In genomic region chr10:111077715-111078504, GRCh38 we compare ENCODE assay signal across 9 cellular contexts. TPM values are rescaled to one million over a fixed set of nuclear protein-coding genes. Genes with fewer than 3 reads are reported as not detected.
DNase-seq lines count a peak whose midpoint lies in the region; ATAC-seq lines count a peak whose summit lies in the region.
"Had no signal": no experiment of that assay in that cellular context is flagged by ENCODE, and none has a peak within 500 bp of the region (broad histone marks: within the 10 kb centered on the region; RNA-seq: fewer than 3 reads in every experiment).

No MANE protein-coding gene starts in this region.

- H3K4me3 ChIP-seq in right cardiac atrium (ENCODE audit: low read length) (peak overlapping the region; percentile 56), skeletal muscle tissue (ENCODE audit: low read length in 3 of 3) (peak overlapping the region; percentile 59 to 71 (median 69))

- intact Hi-C loops in activated CD4-positive, alpha-beta T cell treated with anti-CD3 and anti-CD28 coated beads for 36 hours (cut with DNase I, micrococcal nuclease) = loop anchor here (2.0 to 10.0 kb wide), 6 partner anchors 129 to 1059 kb away; no protein-coding TSS in a partner anchor
- intact Hi-C loops in right cardiac atrium (cut with DNase I) = no loop called here

- peak overlapping the region in 1 of 3 donors; percentile 50 for H3K9ac ChIP-seq in skeletal muscle tissue (ENCODE audit: low read depth in 1 of 3, low read length in 3 of 3)

- peaks cover 61% of the 10 kb centered on the region for H3K27me3 Mint-ChIP-seq in activated CD4-positive, alpha-beta T cell treated with anti-CD3 and anti-CD28 coated beads for 36 hours

- H3K27ac ChIP-seq in right cardiac atrium (ENCODE audit: low read length) = no peak overlapping the region
- H3K27ac ChIP-seq in skeletal muscle tissue (ENCODE audit: low read depth, low read length) = no peak overlapping the region

- CTCF ChIA-PET in activated CD4-positive, alpha-beta T cell treated with anti-CD3 and anti-CD28 coated beads for 36 hours (lab: Charles Lee) = interaction anchor here (0.6 to 1.8 kb wide), 4 partner anchors 129 to 1060 kb away, joined by 4 to 8 read pairs (median 6); no protein-coding TSS in a partner anchor

- H3K9me3 ChIP-seq in right cardiac atrium (ENCODE audit: control insufficient read depth, low read length) (no peaks in the 10 kb centered on the region), skeletal muscle tissue (ENCODE audit: control insufficient read depth in 3 of 3, low read length in 3 of 3) (no peaks in the 10 kb centered on the region)

- H3K9me3 Mint-ChIP-seq in activated CD4-positive, alpha-beta T cell treated with anti-CD3 and anti-CD28 coated beads for 36 hours (ENCODE audit: low read depth) = no peaks in the 10 kb centered on the region

- H3K36me3 Mint-ChIP-seq in activated CD4-positive, alpha-beta T cell treated with anti-CD3 and anti-CD28 coated beads for 36 hours (ENCODE audit: low read depth) = no peaks in the 10 kb centered on the region

- no peaks in the 10 kb centered on the region for H3K36me3 ChIP-seq in skeletal muscle tissue (ENCODE audit: control insufficient read depth in 3 of 3, insufficient read depth in 3 of 3, low read length in 3 of 3)

- peaks cover 3% of the 10 kb centered on the region for H3K4me1 ChIP-seq in right cardiac atrium (ENCODE audit: control insufficient read depth, insufficient read depth, low read length)
- peaks cover 14 to 19% (median 16%) of the 10 kb centered on the region in 3 donors for H3K4me1 ChIP-seq in skeletal muscle tissue (ENCODE audit: control insufficient read depth in 3 of 3, insufficient read depth in 3 of 3, low read length in 3 of 3)

- H3K27me3 ChIP-seq in right cardiac atrium (ENCODE audit: control insufficient read depth, insufficient read depth) (no peaks in the 10 kb centered on the region), skeletal muscle tissue (ENCODE audit: control insufficient read depth in 3 of 3, insufficient read depth in 3 of 3, low read length in 3 of 3) (peaks cover 51 to 58% (median 52%) of the 10 kb centered on the region in 3 donors)

- 10% methylated on average over 81 of the region's 82 CpGs for WGBS in right cardiac atrium

- H3K4me1 Mint-ChIP-seq in activated CD4-positive, alpha-beta T cell treated with anti-CD3 and anti-CD28 coated beads for 36 hours = peaks cover 9% of the 10 kb centered on the region

- peak overlapping the region; percentile 43 for H3K4me3 Mint-ChIP-seq in activated CD4-positive, alpha-beta T cell treated with anti-CD3 and anti-CD28 coated beads for 36 hours

- DNase-seq in activated CD4-positive, alpha-beta T cell treated with anti-CD3 and anti-CD28 coated beads for 36 hours = peak; percentile 33
- DNase-seq in activated CD4-positive, alpha-beta T cell treated with anti-CD3 and anti-CD28 coated beads, Interleukin-2, amount 50 U/mL, for 1 hour = no peak
- peak; percentile 59 for DNase-seq in activated CD8-positive, alpha-beta memory T cell treated with anti-CD3 and anti-CD28 coated beads, Interleukin-2, amount 50 U/mL, for 48 hours
- peak in 2 of 3 donors; percentile 65 to 74 for DNase-seq in right cardiac atrium
- DNase-seq in middle frontal gyrus (ENCODE audit: extremely low spot score, low spot score) = no peak
- DNase-seq: DND-41 had no signal

- no peak for ATAC-seq in activated CD4-positive, alpha-beta T cell treated with anti-CD3 and anti-CD28 coated beads for 36 hours
- ATAC-seq in right cardiac atrium (peak; percentile 22 to 49), GM18511 (IDR thresholded peaks at IDR 0.05; ENCODE audit: unreplicated experiment) (no peak), GM21381 (IDR thresholded peaks at IDR 0.05; ENCODE audit: unreplicated experiment) (no peak)

- no peak overlapping the region for H3K27ac Mint-ChIP-seq in activated CD4-positive, alpha-beta T cell treated with anti-CD3 and anti-CD28 coated beads for 36 hours

- POLR2A ChIA-PET in activated CD4-positive, alpha-beta T cell treated with anti-CD3 and anti-CD28 coated beads for 36 hours (lab: Charles Lee) = no interaction called here

RNA-seq across cellular contexts. Expression of gene ADRA2A, which starts 1.1 kb away (rescaled TPM):
- not detected for total RNA-seq in activated CD4-positive, alpha-beta T cell treated with anti-CD3 and anti-CD28 coated beads for 36 hours
- total RNA-seq in right cardiac atrium = under 1 TPM; 0.41 to 0.83 (median 0.73) TPM
- polyA plus RNA-seq in right cardiac atrium = 0.86 TPM
- total RNA-seq in skeletal muscle tissue = 2.1 TPM

Comparison
In these comparisons a context has a peak if more than half of its experiments do, and no peak if none do; other contexts are left out.
1. DNase-seq: peak in activated CD4-positive, alpha-beta T cell treated with anti-CD3 and anti-CD28 coated beads for 36 hours (single experiment), activated CD8-positive, alpha-beta memory T cell treated with anti-CD3 and anti-CD28 coated beads, Interleukin-2, amount 50 U/mL, for 48 hours (single experiment) and right cardiac atrium (2 of 3); none in activated CD4-positive, alpha-beta T cell treated with anti-CD3 and anti-CD28 coated beads, Interleukin-2, amount 50 U/mL, for 1 hour (single experiment) and middle frontal gyrus (single experiment).
2. ATAC-seq: peak in right cardiac atrium (2 of 2); none in activated CD4-positive, alpha-beta T cell treated with anti-CD3 and anti-CD28 coated beads for 36 hours (single experiment), GM18511 (single experiment) and GM21381 (single experiment).
3. intact Hi-C loops: an anchor here in activated CD4-positive, alpha-beta T cell treated with anti-CD3 and anti-CD28 coated beads for 36 hours (2.0 to 10.0 kb wide); none called in right cardiac atrium.